Comparison of ENCODE assay signal across 38 cellular contexts in the genomic region with DNA sequence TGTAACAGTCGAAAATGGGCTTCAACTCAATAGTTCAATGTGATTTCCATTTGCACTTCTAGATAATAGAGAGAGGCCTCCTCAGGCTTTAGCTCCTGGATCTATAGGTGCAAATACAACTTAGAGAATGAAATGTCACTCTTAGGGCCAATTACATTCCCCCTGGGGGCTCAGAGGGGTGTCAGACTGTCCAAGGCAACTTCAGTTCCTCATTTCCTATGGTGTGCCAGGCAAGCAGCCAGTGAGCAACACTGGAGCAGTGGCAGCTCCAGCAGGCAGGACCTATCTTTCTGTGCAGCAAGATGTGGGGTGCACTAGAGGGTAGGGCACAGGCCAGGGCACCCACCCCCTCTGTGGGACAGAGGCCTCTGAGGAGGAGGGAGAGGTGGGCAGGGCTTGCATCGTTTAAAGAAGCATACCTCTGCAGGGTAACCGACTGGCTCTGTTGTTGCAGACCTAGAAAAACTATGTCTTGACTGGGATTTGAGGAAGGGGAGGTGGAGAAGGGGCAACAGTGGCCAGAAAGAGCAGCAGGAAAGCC.
"Had no signal": no experiment of that assay in that cellular context is flagged by ENCODE, and none has a peak within 500 bp of the region (broad histone marks: within the 10 kb centered on the region; RNA-seq: fewer than 3 reads in every experiment).

No MANE protein-coding gene starts in this region.

- FAIRE-seq: keratinocyte, pancreas, TTC549 had no signal

- H3K27me3 Mint-ChIP-seq: activated naive CD8-positive, alpha-beta T cell treated with anti-CD3 and anti-CD28 coated beads for 36 hours; T-cell had no signal

- H3K4me3 ChIP-seq: adrenal gland, body of pancreas, colonic mucosa, mucosa of descending colon, pancreas, prostate gland, smooth muscle cell, testis, transverse colon, uterus had no signal

- H3K4me2 ChIP-seq: smooth muscle cell had no signal

- H3K27ac ChIP-seq: adrenal gland, body of pancreas, colonic mucosa, pancreas, prostate gland, testis, transverse colon, uterus, WERI-Rb-1 had no signal

- ATAC-seq: activated CD4-positive, CD25-positive, alpha-beta regulatory T cell treated with anti-CD3 and anti-CD28 coated beads, Interleukin-2, amount 50 U/mL, for 24 hours; body of pancreas; effector memory CD8-positive, alpha-beta T cell; left cardiac atrium; left ventricle myocardium superior; mucosa of descending colon; natural killer cell treated with Interleukin-12 subunit alpha and Interleukin-12 subunit beta and Interleukin-15 and Interleukin-18, amount 100 ng/mL, for 72 hours; pancreas; T-cell had no signal

- H3K9me3 ChIP-seq: adrenal gland, body of pancreas, colonic mucosa, mucosa of descending colon, pancreas, prostate gland, testis, transverse colon, uterus had no signal

- H3K36me3 Mint-ChIP-seq: activated naive CD8-positive, alpha-beta T cell treated with anti-CD3 and anti-CD28 coated beads for 36 hours; natural killer cell treated with Interleukin-12 subunit alpha and Interleukin-12 subunit beta and Interleukin-15 and Interleukin-18, amount 100 ng/mL, for 72 hours; stimulated activated naive B cell treated with anti-CD40 and anti-IgM and Interleukin-4, amounts not matched to agents 10 μg/mL and 1 μg/mL and 100 μg/mL, for 72 hours had no signal

- H3K27me3 ChIP-seq: adrenal gland, body of pancreas, colonic mucosa, pancreas, testis, transverse colon, uterus had no signal

- H3K27ac Mint-ChIP-seq: activated naive CD4-positive, alpha-beta T cell treated with anti-CD3 and anti-CD28 coated beads for 36 hours; activated naive CD8-positive, alpha-beta T cell treated with anti-CD3 and anti-CD28 coated beads for 36 hours; activated T-helper 1 cell treated with anti-CD3 and anti-CD28 coated beads, Interleukin-12 subunit alpha, Interleukin-12 subunit beta, Interleukin-2, Interleukin-4 antibody, amounts not matched to agents 30 ng/mL and 10 ng/mL and 1 ng/mL, durations not matched to agents 14 hours and 24 hours and 36 hours; natural killer cell treated with Interleukin-12 subunit alpha and Interleukin-12 subunit beta and Interleukin-15 and Interleukin-18, amount 100 ng/mL, for 72 hours; stimulated activated naive B cell treated with anti-CD40 and anti-IgM and Interleukin-4, amounts not matched to agents 10 μg/mL and 1 μg/mL and 100 μg/mL, for 72 hours; T-cell; T-helper 2 cell treated with Interferon-gamma antibody and Interleukin-4, amounts not matched to agents 5 μg/mL and 100 μg/mL, for 36 hours had no signal

- H3K4me3 Mint-ChIP-seq: activated naive CD4-positive, alpha-beta T cell treated with anti-CD3 and anti-CD28 coated beads for 36 hours; activated naive CD8-positive, alpha-beta T cell treated with anti-CD3 and anti-CD28 coated beads for 36 hours; activated T-helper 1 cell treated with anti-CD3 and anti-CD28 coated beads, Interleukin-12 subunit alpha, Interleukin-12 subunit beta, Interleukin-2, Interleukin-4 antibody, amounts not matched to agents 30 ng/mL and 10 ng/mL and 1 ng/mL, durations not matched to agents 14 hours and 24 hours and 36 hours; effector memory CD8-positive, alpha-beta T cell; natural killer cell treated with Interleukin-12 subunit alpha and Interleukin-12 subunit beta and Interleukin-15 and Interleukin-18, amount 100 ng/mL, for 72 hours; stimulated activated naive B cell treated with anti-CD40 and anti-IgM and Interleukin-4, amounts not matched to agents 10 μg/mL and 1 μg/mL and 100 μg/mL, for 72 hours; T-cell; T-helper 2 cell treated with Interferon-gamma antibody and Interleukin-4, amounts not matched to agents 5 μg/mL and 100 μg/mL, for 36 hours had no signal

- H3K36me3 ChIP-seq: adrenal gland, colonic mucosa, pancreas, prostate gland, transverse colon, uterus, WERI-Rb-1 had no signal

- H3K4me1 ChIP-seq: adrenal gland, colonic mucosa, prostate gland, testis, uterus had no signal

- DNase-seq: activated CD4-positive, alpha-beta T cell treated with anti-CD3 and anti-CD28 coated beads for 48 hours; activated CD4-positive, alpha-beta T cell treated with anti-CD3 and anti-CD28 coated beads, Interleukin-2, amount 50 U/mL, for 48 hours; activated CD8-positive, alpha-beta memory T cell treated with anti-CD3 and anti-CD28 coated beads for 24 hours; activated effector memory CD4-positive, alpha-beta T cell treated with anti-CD3 and anti-CD28 coated beads, Interleukin-2, amount 50 U/mL, for 16 hours; activated naive CD4-positive, alpha-beta T cell treated with anti-CD3 and anti-CD28 coated beads for 36 hours; activated naive CD8-positive, alpha-beta T cell treated with anti-CD3 and anti-CD28 coated beads for 36 hours; activated T-cell treated with anti-CD3 and anti-CD28 coated beads, Interleukin-2, amount 50 U/mL, for 1 hour; adrenal gland; aorta; body of pancreas; cerebellar nuclear complex; colonic mucosa; effector memory CD8-positive, alpha-beta T cell; foreskin fibroblast; hippocampal formation; left cardiac atrium; left ventricle myocardium superior; mucosa of descending colon; nucleus accumbens; pancreas; retina; stimulated activated CD4-positive, alpha-beta T cell treated with anti-CD3 and anti-CD28 coated beads, Interleukin-1b, Interleukin-23, amount 100 ng/mL, for 48 hours; stimulated activated CD4-positive, alpha-beta T cell treated with anti-CD3 and anti-CD28 coated beads, Interleukin-4, amount 100 ng/mL, for 4 hours; stimulated activated CD8-positive, alpha-beta memory T cell treated with anti-CD3 and anti-CD28 coated beads, Interleukin-4, amount 100 ng/mL, for 48 hours; stimulated activated naive B cell treated with anti-CD40 and anti-IgM and Interleukin-4, amounts not matched to agents 10 μg/mL and 1 μg/mL and 100 μg/mL, for 72 hours; T-cell; testis; transverse colon; uterus; WERI-Rb-1 had no signal

- H3K9me3 Mint-ChIP-seq: activated naive CD4-positive, alpha-beta T cell treated with anti-CD3 and anti-CD28 coated beads for 36 hours; activated naive CD8-positive, alpha-beta T cell treated with anti-CD3 and anti-CD28 coated beads for 36 hours; activated T-helper 1 cell treated with anti-CD3 and anti-CD28 coated beads, Interleukin-12 subunit alpha, Interleukin-12 subunit beta, Interleukin-2, Interleukin-4 antibody, amounts not matched to agents 30 ng/mL and 10 ng/mL and 1 ng/mL, durations not matched to agents 14 hours and 24 hours and 36 hours; effector memory CD8-positive, alpha-beta T cell; natural killer cell treated with Interleukin-12 subunit alpha and Interleukin-12 subunit beta and Interleukin-15 and Interleukin-18, amount 100 ng/mL, for 72 hours; stimulated activated naive B cell treated with anti-CD40 and anti-IgM and Interleukin-4, amounts not matched to agents 10 μg/mL and 1 μg/mL and 100 μg/mL, for 72 hours; T-cell; T-helper 2 cell treated with Interferon-gamma antibody and Interleukin-4, amounts not matched to agents 5 μg/mL and 100 μg/mL, for 36 hours had no signal

- H3K4me1 Mint-ChIP-seq: activated naive CD8-positive, alpha-beta T cell treated with anti-CD3 and anti-CD28 coated beads for 36 hours; stimulated activated naive B cell treated with anti-CD40 and anti-IgM and Interleukin-4, amounts not matched to agents 10 μg/mL and 1 μg/mL and 100 μg/mL, for 72 hours had no signal
